21 cellular contexts compared by ENCODE assay signal in genomic region chr1:63994636-63995035, GRCh38.
"Had no signal": no experiment of that assay in that cellular context is flagged by ENCODE, and none has a peak within 500 bp of the region (broad histone marks: within the 10 kb centered on the region; RNA-seq: fewer than 3 reads in every experiment).

No MANE protein-coding gene starts in this region.

- H3K4me3 Mint-ChIP-seq: dendritic cell treated with granulocyte-macrophage colony-stimulating factor and Interleukin-4, amounts not matched to agents 40 ng/mL and 50 ng/mL, for 4 days; effector memory CD8-positive, alpha-beta T cell; endodermal cell; immature natural killer cell; memory B cell had no signal

- H3K4me3 ChIP-seq: colonic mucosa, esophagus muscularis mucosa, gastroesophageal sphincter, heart left ventricle, hepatocyte, left lung, lower lobe of right lung had no signal

- H3K27ac Mint-ChIP-seq: dendritic cell treated with granulocyte-macrophage colony-stimulating factor and Interleukin-4, amounts not matched to agents 40 ng/mL and 50 ng/mL, for 4 days; effector memory CD8-positive, alpha-beta T cell; endodermal cell; immature natural killer cell; memory B cell had no signal

- H3K4me1 ChIP-seq: colonic mucosa, esophagus muscularis mucosa, gastroesophageal sphincter, left lung, lower lobe of right lung had no signal

- H3K36me3 Mint-ChIP-seq: immature natural killer cell, memory B cell had no signal

- H3K9me3 ChIP-seq: colonic mucosa, esophagus muscularis mucosa, gastroesophageal sphincter, heart left ventricle, left lung, lower lobe of right lung had no signal

- H3K27me3 Mint-ChIP-seq: dendritic cell treated with granulocyte-macrophage colony-stimulating factor and Interleukin-4, amounts not matched to agents 40 ng/mL and 50 ng/mL, for 4 days; memory B cell had no signal

- H3K27me3 ChIP-seq: colonic mucosa, esophagus muscularis mucosa, foreskin keratinocyte, gastroesophageal sphincter, heart left ventricle, hepatocyte, left lung had no signal

- H3K4me1 Mint-ChIP-seq: immature natural killer cell, memory B cell had no signal

- H3K9me3 Mint-ChIP-seq: dendritic cell treated with granulocyte-macrophage colony-stimulating factor and Interleukin-4, amounts not matched to agents 40 ng/mL and 50 ng/mL, for 4 days; effector memory CD8-positive, alpha-beta T cell; endodermal cell; memory B cell had no signal

- H3K27ac ChIP-seq: colonic mucosa, esophagus muscularis mucosa, foreskin keratinocyte, gastroesophageal sphincter, heart left ventricle, hepatocyte, left lung, lower lobe of right lung had no signal

- H3K36me3 ChIP-seq: colonic mucosa, esophagus muscularis mucosa, gastroesophageal sphincter, heart left ventricle, left lung, lower lobe of right lung had no signal

- DNase-seq: cerebellar nuclear complex; colonic mucosa; cortex of kidney; effector CD8-positive, alpha-beta T cell; effector memory CD8-positive, alpha-beta T cell; endodermal cell; foreskin keratinocyte; heart left ventricle; hypothalamus; immature natural killer cell; left colon; left lung; left ventricle myocardium superior; lower lobe of right lung; mesendoderm; midbrain had no signal
